Comparison of ENCODE assay signal across 14 cellular contexts in genomic region chr13:112895521-112896465, GRCh38.
DNase-seq lines count a peak whose midpoint lies in the region; ATAC-seq, FAIRE-seq and TF ChIP-seq lines count a peak whose summit lies in the region.
"Had no signal": no experiment of that assay in that cellular context is flagged by ENCODE, and none has a peak within 500 bp of the region (broad histone marks: within the 10 kb centered on the region; RNA-seq: fewer than 3 reads in every experiment).

No MANE protein-coding gene starts in this region.

- no peak overlapping the region for H4K8ac ChIP-seq in H1 (ENCODE audit: extremely low read depth, insufficient read depth, low read length)

- CTCF ChIA-PET in H1 (lab: Charles Lee; ENCODE audit: partially characterized antibody), result interaction anchor here (0.8 to 1.6 kb wide), 4 partner anchors 10 to 132 kb away, joined by 3 read pairs; no protein-coding TSS in a partner anchor

- no peak for ATAC-seq in GM19467 (IDR thresholded peaks at IDR 0.05; ENCODE audit: unreplicated experiment)
- ATAC-seq: foreskin keratinocyte had no signal

- H3K27ac ChIP-seq in HUES48 (ENCODE audit: low read depth, low read length) (no peak overlapping the region), H1 (ENCODE audit: low read depth, low read length) (no peak overlapping the region)
- H3K27ac ChIP-seq: foreskin keratinocyte, SJSA1 had no signal

- H3K36me3 ChIP-seq in HUES48 (ENCODE audit: control insufficient read depth, insufficient read depth, low read length) (peaks cover 3% of the 10 kb centered on the region; the same call in 1 of the 2 replicates), H1 (ENCODE audit: control insufficient read depth in 2 of 4, insufficient read depth in 4 of 4, low read length in 3 of 4) (no peaks in the 10 kb centered on the region)
- H3K36me3 ChIP-seq: SJSA1, upper lobe of left lung had no signal

- H2BK20ac ChIP-seq in H1 (ENCODE audit: low read length), result no peak overlapping the region

- H3K9me3 ChIP-seq in HUES48 (ENCODE audit: control insufficient read depth, insufficient read depth, low read length) (no peaks in the 10 kb centered on the region), H1 (ENCODE audit: insufficient read depth in 2 of 2, low read depth in 1 of 2, low read length in 1 of 2) (no peaks in the 10 kb centered on the region)
- H3K9me3 ChIP-seq: SJSA1, upper lobe of left lung had no signal

- TF ChIP-seq EP300 in H1 (IDR thresholded peaks at IDR 0.05; ENCODE audit: borderline replicate concordance in 1 of 2, low read depth in 2 of 2, low read length in 2 of 2), result no peak

- H3K79me1 ChIP-seq in H1 (ENCODE audit: low read depth, low read length), result peaks cover 2% of the 10 kb centered on the region; the same call in 1 of the 2 replicates

- no peaks in the 10 kb centered on the region for H3K36me3 Mint-ChIP-seq in neural crest cell (ENCODE audit: low read depth)

- DNase-seq in NCI-H748 treated with DMSO at 0.1 percent for 48 hours (lab: John Stamatoyannopoulos, UW) (peak; percentile 99), NCI-H748 (lab: John Stamatoyannopoulos, UW; ENCODE audit: unreplicated experiment) (no peak), H1 (ENCODE audit: low read depth in 1 of 2, low spot score in 2 of 2) (no peak), neural crest cell (ENCODE audit: low read depth, low spot score) (no peak), germinal center (ENCODE audit: low spot score) (no peak), frontal cortex (ENCODE audit: low spot score in 2 of 2) (no peak)
- DNase-seq: activated CD4-positive, alpha-beta T cell treated with anti-CD3 and anti-CD28 coated beads, Interleukin-2, amount 10 ng/mL, durations not matched to agents 24 days and 14 days; activated gamma-delta T cell treated with Interleukin-2 at 50 U/mL for 16 hours; CD4-positive, alpha-beta T cell; foreskin keratinocyte had no signal

- no peak overlapping the region for H3K56ac ChIP-seq in H1 (replicated peaks; ENCODE audit: insufficient read length, low read depth, low read length)

- no peak overlapping the region for H3K14ac ChIP-seq in H1 (ENCODE audit: insufficient read length)

- no peak overlapping the region for H2AFZ ChIP-seq in H1 (ENCODE audit: low read length)

- peak overlapping the region; percentile 47 for H3K4me3 Mint-ChIP-seq in neural crest cell
- H3K4me3 Mint-ChIP-seq: activated CD4-positive, alpha-beta T cell treated with anti-CD3 and anti-CD28 coated beads, Interleukin-2, amount 10 ng/mL, durations not matched to agents 24 days and 14 days had no signal

- TF ChIP-seq CTCF in H1 (IDR thresholded peaks at IDR 0.05; ENCODE audit: control extremely low read depth in 1 of 3, insufficient read depth in 1 of 3, low read depth in 1 of 3, low read length in 3 of 3), result no peak
- no peak for TF ChIP-seq CTCF in neural crest cell (conservative IDR thresholded peaks at IDR 0.05)

- peak overlapping the region; percentile 19 for H4K91ac ChIP-seq in H1 (replicated peaks; ENCODE audit: insufficient read length, low read length)

- peaks cover 0 to 3% of the 10 kb centered on the region in 2 experiments; a peak in 1 of 4 replicates for H3K79me2 ChIP-seq in H1 (ENCODE audit: control insufficient read depth in 1 of 2, insufficient read depth in 2 of 2, low read length in 2 of 2)

- WGBS in H1 (ENCODE audit: extremely low coverage in 1 of 2, insufficient coverage in 1 of 2, insufficient read length in 1 of 2, insufficient replicate concordance in 2 of 2, low coverage in 1 of 2, low lambda C conversion rate in 2 of 2, missing lambda C conversion rate in 1 of 2), 2 experiments, result 82% methylated on average over 26 of the region's 29 CpGs; no CpG with 5 or more reads in 1 of the 2 experiments

- peak overlapping the region; percentile 58 to 94; a peak in 3 of 4 replicates for H3K4me2 ChIP-seq in H1 (ENCODE audit: insufficient read depth in 1 of 2, low read depth in 2 of 2, low read length in 2 of 2)

- peak overlapping the region; percentile 52; the same call in 1 of the 2 replicates for H2BK5ac ChIP-seq in H1 (ENCODE audit: low read depth, low read length)

- peak overlapping the region; percentile 68 for H3K18ac ChIP-seq in H1 (ENCODE audit: extremely low read depth, low read length)

- H3K4me1 Mint-ChIP-seq in neural crest cell, result peaks cover 27% of the 10 kb centered on the region

- H3K27ac Mint-ChIP-seq in neural crest cell (ENCODE audit: unreplicated experiment), result no peak overlapping the region
- H3K27ac Mint-ChIP-seq: activated CD4-positive, alpha-beta T cell treated with anti-CD3 and anti-CD28 coated beads, Interleukin-2, amount 10 ng/mL, durations not matched to agents 24 days and 14 days; CD4-positive, alpha-beta T cell had no signal

- no peak for TF ChIP-seq RAD21 in H1 (IDR thresholded peaks at IDR 0.05 in 1 of 2, conservative IDR thresholded peaks at IDR 0.05 in 1 of 2; ENCODE audit: low read depth in 2 of 2, low read length in 2 of 2)

- H3K4me3 ChIP-seq in HUES48 (ENCODE audit: low read depth, low read length) (peak overlapping the region; percentile 65; the same call in 1 of the 2 replicates), H1 (ENCODE audit: extremely low read depth in 1 of 4, insufficient read depth in 2 of 4, low read depth in 3 of 4, low read length in 4 of 4) (peak overlapping the region in 2 of 4 experiments; percentile 14 to 71; a peak in 4 of 8 replicates)
- H3K4me3 ChIP-seq: SJSA1 had no signal

- H3K23ac ChIP-seq in H1 (ENCODE audit: insufficient read length), result no peak overlapping the region

- H3K23me2 ChIP-seq in H1 (ENCODE audit: low read depth, low read length), result peaks cover 5% of the 10 kb centered on the region; the same call in 1 of the 2 replicates

- H2BK120ac ChIP-seq in H1 (replicated peaks; ENCODE audit: low read depth, low read length), result no peak overlapping the region

- H2BK15ac ChIP-seq in H1 (ENCODE audit: low read length), result peak overlapping the region; percentile 97; the same call in 1 of the 2 replicates

- FAIRE-seq in H1 (lab: Jason Lieb, UNC) (no peak), frontal cortex (lab: Jason Lieb, UNC) (no peak)

- no peak overlapping the region for H4K5ac ChIP-seq in H1 (ENCODE audit: insufficient read length, low read depth, low read length)

- TF ChIP-seq POLR2A in H1 (IDR thresholded peaks at IDR 0.05; ENCODE audit: control extremely low read depth in 1 of 2, low read depth in 2 of 2, low read length in 2 of 2), result no peak

- no peak overlapping the region for H3K4ac ChIP-seq in H1 (replicated peaks; ENCODE audit: insufficient read length, low read depth, low read length)

- H3K27me3 ChIP-seq in HUES48 (ENCODE audit: control insufficient read depth, insufficient read depth, low read length) (peaks cover 22% of the 10 kb centered on the region), H1 (replicated peaks in 1 of 4; ENCODE audit: control insufficient read depth in 3 of 4, extremely low read depth in 1 of 4, insufficient read depth in 3 of 4, low read length in 3 of 4) (peaks cover 0 to 10% (median 6%) of the 10 kb centered on the region in 4 experiments; a peak in 5 of 7 replicates)

- no peaks in the 10 kb centered on the region for H3K9me3 Mint-ChIP-seq in neural crest cell
- H3K9me3 Mint-ChIP-seq: activated CD4-positive, alpha-beta T cell treated with anti-CD3 and anti-CD28 coated beads, Interleukin-2, amount 10 ng/mL, durations not matched to agents 24 days and 14 days; CD4-positive, alpha-beta T cell had no signal

- peaks cover 27% of the 10 kb centered on the region for H3K27me3 Mint-ChIP-seq in neural crest cell (ENCODE audit: low read depth)

- H2AK5ac ChIP-seq in H1 (ENCODE audit: low read depth, low read length), result no peak overlapping the region

- peaks cover 0 to 12% of the 10 kb centered on the region in 2 experiments for H4K20me1 ChIP-seq in H1 (replicated peaks in 1 of 2; ENCODE audit: control insufficient read depth in 1 of 2, insufficient read depth in 2 of 2, low read length in 2 of 2)

- POLR2A ChIA-PET in H1 (lab: Charles Lee; ENCODE audit: partially characterized antibody), result interaction anchor here (1.2 to 3.5 kb wide), 2 partner anchors 10 to 60 kb away, joined by 3 to 44 read pairs; no protein-coding TSS in a partner anchor

- peak overlapping the region; percentile 27; the same call in 1 of the 2 replicates for H2BK12ac ChIP-seq in H1 (ENCODE audit: low read depth, low read length)

- peaks cover 34% of the 10 kb centered on the region for H3K4me1 ChIP-seq in HUES48 (ENCODE audit: control insufficient read depth, insufficient read depth, low read length)
- peaks cover 7 to 49% (median 42%) of the 10 kb centered on the region in 4 experiments for H3K4me1 ChIP-seq in H1 (replicated peaks in 1 of 4; ENCODE audit: control insufficient read depth in 3 of 4, insufficient read depth in 4 of 4, low read length in 3 of 4)
- H3K4me1 ChIP-seq: foreskin keratinocyte, SJSA1 had no signal

- H3K9ac ChIP-seq in HUES48 (ENCODE audit: low read depth, low read length), result no peak overlapping the region
- no peak overlapping the region for H3K9ac ChIP-seq in H1 (replicated peaks in 1 of 4; ENCODE audit: extremely low read depth in 1 of 4, low read depth in 3 of 4, low read length in 3 of 4)

TF ChIP-seq in H1, 55 proteins besides CTCF, POLR2A, EP300 and RAD21 (continues in another document):
- no peak for TF ChIP-seq CBX8 (IDR thresholded peaks at IDR 0.05; ENCODE audit: borderline replicate concordance, low read depth, low read length)
- no peak for TF ChIP-seq NRF1 (IDR thresholded peaks at IDR 0.05; ENCODE audit: low read depth, low read length)
- no peak for TF ChIP-seq JUN (IDR thresholded peaks at IDR 0.05; ENCODE audit: low read depth, low read length)
- no peak for TF ChIP-seq GTF2F1 (IDR thresholded peaks at IDR 0.05; ENCODE audit: borderline replicate concordance, low read depth, low read length)
- TF ChIP-seq TCF12 (IDR thresholded peaks at IDR 0.05; ENCODE audit: low read depth, low read length), result no peak
- TF ChIP-seq RBBP5 (IDR thresholded peaks at IDR 0.05; ENCODE audit: borderline replicate concordance, low read depth, low read length), result no peak
- no peak for TF ChIP-seq CEBPB (IDR thresholded peaks at IDR 0.05; ENCODE audit: low read depth, low read length)
- TF ChIP-seq BCL11A (IDR thresholded peaks at IDR 0.05; ENCODE audit: low read depth in 2 of 2, low read length in 2 of 2), result no peak
- TF ChIP-seq GABPA (IDR thresholded peaks at IDR 0.05; ENCODE audit: borderline replicate concordance, insufficient read depth, low read length), result no peak
- no peak for TF ChIP-seq RFX5 (IDR thresholded peaks at IDR 0.05; ENCODE audit: borderline replicate concordance, low read depth, low read length)
- no peak for TF ChIP-seq E2F6 (IDR thresholded peaks at IDR 0.05)
- no peak for TF ChIP-seq ZNF274 (IDR thresholded peaks at IDR 0.05; ENCODE audit: borderline replicate concordance, extremely low read depth, low read length)
- no peak for TF ChIP-seq CHD2 (IDR thresholded peaks at IDR 0.05; ENCODE audit: low read length)
- no peak for TF ChIP-seq PHF8 (conservative IDR thresholded peaks at IDR 0.05; ENCODE audit: low read depth, low read length)
